14 cellular contexts compared by ENCODE assay signal in the genomic region with DNA sequence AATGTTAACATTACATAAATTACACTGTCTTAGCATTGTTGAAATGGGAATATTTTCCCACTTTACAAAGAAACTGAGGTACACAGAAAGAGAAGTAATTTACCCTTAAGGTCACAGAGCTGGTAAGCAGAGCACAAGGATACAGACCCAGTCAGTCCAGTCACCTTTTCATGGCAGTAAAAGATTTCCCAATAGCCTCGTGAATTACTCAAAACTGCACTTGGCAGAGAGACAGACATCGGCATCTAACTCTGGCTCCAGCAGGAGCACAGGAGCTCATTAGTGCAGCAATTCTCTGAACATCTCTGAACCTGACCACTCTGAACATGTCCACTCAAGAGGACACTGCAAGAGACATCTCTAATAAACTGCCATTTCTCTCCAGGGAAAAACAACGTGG. TPM values are rescaled to one million over a fixed set of nuclear protein-coding genes. Genes with fewer than 3 reads are reported as not detected.
DNase-seq lines count a peak whose midpoint lies in the region; FAIRE-seq and TF ChIP-seq lines count a peak whose summit lies in the region.
"Had no signal": no experiment of that assay in that cellular context is flagged by ENCODE, and none has a peak within 500 bp of the region (broad histone marks: within the 10 kb centered on the region; RNA-seq: fewer than 3 reads in every experiment).

No MANE protein-coding gene starts in this region.

- H3K9me3 ChIP-seq in astrocyte (ENCODE audit: insufficient read depth, low read depth, low read length) (no peaks in the 10 kb centered on the region), thyroid gland (no peaks in the 10 kb centered on the region), MM.1S (replicated peaks; ENCODE audit: insufficient read depth, low read length) (no peaks in the 10 kb centered on the region)
- H3K9me3 ChIP-seq: tibial artery had no signal

- no peak overlapping the region for H3K4me3 ChIP-seq in astrocyte (ENCODE audit: insufficient read depth, low read depth, low read length)
- H3K4me3 ChIP-seq in thyroid gland (replicated peaks in 1 of 3): no peak overlapping the region
- no peak overlapping the region for H3K4me3 ChIP-seq in MM.1S (ENCODE audit: low read length)
- H3K4me3 ChIP-seq: tibial artery had no signal

- TF ChIP-seq CTCF in astrocyte (IDR thresholded peaks at IDR 0.05; ENCODE audit: insufficient read depth, low read depth, low read length) (no peak), thyroid gland (IDR thresholded peaks at IDR 0.05) (no peak), MM.1S (IDR thresholded peaks at IDR 0.05; ENCODE audit: low read length) (no peak), nephron progenitor cell (IDR thresholded peaks at IDR 0.05) (no peak)

- FAIRE-seq in astrocyte (lab: Jason Lieb, UNC): no peak

- peak overlapping the region; percentile 8 for H3K4me3 Mint-ChIP-seq in astrocyte (ENCODE audit: unreplicated experiment)
- no peak overlapping the region for H3K4me3 Mint-ChIP-seq in nephron progenitor cell
- H3K4me3 Mint-ChIP-seq: activated B cell treated with CpG ODN at 0.5 μM for 24 hours had no signal

- 40 to 45% methylated on average over 3 of the region's 3 CpGs for WGBS in thyroid gland, 2 donors

- TF ChIP-seq POLR2A in thyroid gland (IDR thresholded peaks at IDR 0.05): no peak

- H3K9me3 Mint-ChIP-seq in astrocyte (ENCODE audit: unreplicated experiment): no peaks in the 10 kb centered on the region
- H3K9me3 Mint-ChIP-seq in nephron progenitor cell: no peaks in the 10 kb centered on the region
- H3K9me3 Mint-ChIP-seq: activated B cell treated with CpG ODN at 0.5 μM for 24 hours had no signal

- H3K79me2 ChIP-seq in astrocyte (ENCODE audit: insufficient read depth, low read length) (peaks cover 65% of the 10 kb centered on the region), MM.1S (ENCODE audit: low read length) (peaks cover 78% of the 10 kb centered on the region)

- no peaks in the 10 kb centered on the region for H3K36me3 ChIP-seq in astrocyte (ENCODE audit: insufficient read depth, low read length)
- H3K36me3 ChIP-seq in thyroid gland: no peaks in the 10 kb centered on the region
- no peaks in the 10 kb centered on the region for H3K36me3 ChIP-seq in MM.1S (replicated peaks; ENCODE audit: insufficient read depth, low read length)
- H3K36me3 ChIP-seq: tibial artery had no signal

- H3K9ac ChIP-seq in astrocyte (ENCODE audit: low read length) (no peak overlapping the region), MM.1S (ENCODE audit: low read length) (no peak overlapping the region)

- H3K4me1 ChIP-seq in astrocyte (ENCODE audit: insufficient read depth, low read length) (peaks cover 9% of the 10 kb centered on the region), thyroid gland (peaks cover 20 to 35% of the 10 kb centered on the region in 2 donors), MM.1S (ENCODE audit: low read length) (peaks cover 16% of the 10 kb centered on the region)

- H3K27ac ChIP-seq in astrocyte (ENCODE audit: low read depth, low read length) (no peak overlapping the region), thyroid gland (no peak overlapping the region), MM.1S (ENCODE audit: low read length) (no peak overlapping the region)
- H3K27ac ChIP-seq: tibial artery had no signal

- no peak overlapping the region for H3K4me2 ChIP-seq in astrocyte (ENCODE audit: low read length)
- H3K4me2 ChIP-seq in MM.1S (ENCODE audit: low read depth, low read length): no peak overlapping the region

- peaks cover 2% of the 10 kb centered on the region for H3K36me3 Mint-ChIP-seq in astrocyte (ENCODE audit: low read depth, unreplicated experiment)
- no peaks in the 10 kb centered on the region for H3K36me3 Mint-ChIP-seq in nephron progenitor cell (ENCODE audit: low read depth)

- peaks cover 44% of the 10 kb centered on the region for H3K4me1 Mint-ChIP-seq in astrocyte (ENCODE audit: low read depth, unreplicated experiment)
- peaks cover 55% of the 10 kb centered on the region for H3K4me1 Mint-ChIP-seq in nephron progenitor cell

- H3F3A ChIP-seq in MM.1S (ENCODE audit: insufficient read depth, low read length): peaks cover 15% of the 10 kb centered on the region

- DNase-seq in SIG-M5 treated with dmso at 0.1 percent for 504 hours (lab: John Stamatoyannopoulos, UW; ENCODE audit: unreplicated experiment) (peak; percentile 59), SIG-M5 (lab: John Stamatoyannopoulos, UW) (no peak), astrocyte (ENCODE audit: low read depth) (peak; percentile 66), glomerular visceral epithelial cell (ENCODE audit: extremely low spot score) (peak; percentile 12), thyroid gland (peak; percentile 32 to 42), MM.1S (no peak), NCI-H128 (lab: John Stamatoyannopoulos, UW; ENCODE audit: unreplicated experiment) (no peak), nephron progenitor cell (no peak)
- DNase-seq: activated B cell treated with CpG ODN at 0.5 μM for 24 hours, activated T-cell treated with anti-CD3 and anti-CD28 coated beads for 4 hours, midbrain, NCI-H446 treated with DMSO at 0.1 percent for 48 hours, Right ventricle myocardium superior, tibial artery had no signal

- H4K20me1 ChIP-seq in astrocyte (ENCODE audit: insufficient read depth, low read length): peaks cover 36% of the 10 kb centered on the region
- H4K20me1 ChIP-seq in MM.1S (ENCODE audit: insufficient read depth, low read length): 0 out of 2 replicates have a peak, but pooled peaks cover 4% of the 10 kb centered on the region

- H2AFZ ChIP-seq in astrocyte (ENCODE audit: low read depth, low read length) (no peak overlapping the region), MM.1S (ENCODE audit: low read length) (no peak overlapping the region)

- no peaks in the 10 kb centered on the region for H3K27me3 Mint-ChIP-seq in astrocyte (ENCODE audit: low read depth, unreplicated experiment)
- peaks cover 42% of the 10 kb centered on the region for H3K27me3 Mint-ChIP-seq in nephron progenitor cell (ENCODE audit: low read depth, poor library complexity)
- H3K27me3 Mint-ChIP-seq: activated B cell treated with CpG ODN at 0.5 μM for 24 hours had no signal

- H3K27ac Mint-ChIP-seq in astrocyte (ENCODE audit: unreplicated experiment) (no peak overlapping the region), nephron progenitor cell (no peak overlapping the region)
- H3K27ac Mint-ChIP-seq: activated B cell treated with CpG ODN at 0.5 μM for 24 hours had no signal

- no peaks in the 10 kb centered on the region for H3K9me2 ChIP-seq in MM.1S (replicated peaks; ENCODE audit: insufficient read depth, low read length)

- intact Hi-C loops in thyroid gland (cut with DNase I): no loop called here

- H3K27me3 ChIP-seq in astrocyte (ENCODE audit: insufficient read depth, low read length) (no peaks in the 10 kb centered on the region), thyroid gland (no peaks in the 10 kb centered on the region), MM.1S (replicated peaks; ENCODE audit: insufficient read depth, low read length) (no peaks in the 10 kb centered on the region)
- H3K27me3 ChIP-seq: tibial artery had no signal

RNA-seq across cellular contexts. Expression of a gene that starts 3.1 kb away (rescaled TPM):
- total RNA-seq in astrocyte (56.1 and 58.2 TPM in 2 replicates), thyroid gland (100 to 1,000 TPM in 1 of 4 donors, 10 to 100 TPM in 3; 63.9 to 101 (median 71.7) TPM)

Comparison
In these comparisons a context has a peak if more than half of its experiments do, and no peak if none do; other contexts are left out.
1. DNase-seq: peak in SIG-M5 treated with dmso at 0.1 percent for 504 hours (single experiment), astrocyte (single experiment), glomerular visceral epithelial cell (single experiment) and thyroid gland (2 of 2); none in SIG-M5 (single experiment), MM.1S (single experiment), NCI-H128 (single experiment) and nephron progenitor cell (single experiment).